ENCODE assay signal across 8 cellular contexts in genomic region chr3:127652246-127652995, GRCh38. TPM values are rescaled to one million over a fixed set of nuclear protein-coding genes. Genes with fewer than 3 reads are reported as not detected.
DNase-seq lines count a peak whose midpoint lies in the region; ATAC-seq and TF ChIP-seq lines count a peak whose summit lies in the region.

No MANE protein-coding gene starts in this region.

- H3F3A ChIP-seq in PC-9 (ENCODE audit: insufficient read depth, low read depth), result peaks cover 12% of the 10 kb centered on the region

- no TSS peak for BruUV-seq in PC-9 (replicated peaks; lab: Mats Ljungman, UMichigan)

- POLR2A ChIA-PET in HEK293T (lab: Yijun Ruan, JAX), result interaction anchor here (0.7 kb wide), 1 partner anchor 20 kb away, joined by 3 read pairs; no protein-coding TSS in a partner anchor
- POLR2A ChIA-PET in PC-9 (lab: Charles Lee; ENCODE audit: unreplicated experiment), result no interaction called here

- H3K79me2 ChIP-seq in PC-9 (ENCODE audit: low read depth), result no peaks in the 10 kb centered on the region

- intact Hi-C loops in PC-9 (cut with micrococcal nuclease; ENCODE audit: unreplicated experiment), result loop anchor here (1.0 to 5.0 kb wide), 6 partner anchors 38 to 400 kb away; partner anchors contain the start of gene SEC61A1

- H3K4me2 ChIP-seq in PC-9, result no peak overlapping the region

- no peak overlapping the region for H3K4me3 ChIP-seq in PC-9

- H2AFZ ChIP-seq in PC-9, result no peak overlapping the region

- peaks cover 26% of the 10 kb centered on the region for H3K4me1 ChIP-seq in PC-9 (replicated peaks; ENCODE audit: insufficient read depth)

- H3K9me3 ChIP-seq in PC-9 (ENCODE audit: insufficient read depth, low read depth), result no peaks in the 10 kb centered on the region

- H3K27ac ChIP-seq in PC-9, result no peak overlapping the region

- no peaks in the 10 kb centered on the region for H3K9me2 ChIP-seq in PC-9 (ENCODE audit: insufficient read depth)

- TF ChIP-seq CTCF in PC-9 (conservative IDR thresholded peaks at IDR 0.05), result peak; percentile 92

- H3K36me3 ChIP-seq in PC-9 (ENCODE audit: low read depth), result no peaks in the 10 kb centered on the region

- no peaks in the 10 kb centered on the region for H4K20me1 ChIP-seq in PC-9 (ENCODE audit: insufficient read depth)

- peak; percentile 35 for DNase-seq in DMS79 treated with DMSO at 0.1 percent for 48 hours (lab: John Stamatoyannopoulos, UW)
- peak; percentile 82 for DNase-seq in HEK293T (ENCODE audit: extremely low spot score)
- peak in 1 of 2 experiments; percentile 57 for DNase-seq in PC-9
- DNase-seq in cerebellar cortex (ENCODE audit: low spot score), result peak; percentile 81
- peak; percentile 49 for DNase-seq in kidney glomerular epithelial cell (lab: John Stamatoyannopoulos, UW)
- DNase-seq in stimulated activated naive CD8-positive, alpha-beta T cell treated with anti-CD3 and anti-CD28 coated beads, Interleukin-15, Interleukin-2, amounts not matched to agents 100 U/mL and 50 U/mL, for 24 hours, result peak; percentile 44

- ATAC-seq in stimulated activated naive CD8-positive, alpha-beta T cell treated with anti-CD3 and anti-CD28 coated beads, Interleukin-15, Interleukin-2, amounts not matched to agents 100 U/mL and 50 U/mL, for 24 hours, result peak; percentile 61
- ATAC-seq in GM21528 (IDR thresholded peaks at IDR 0.05; ENCODE audit: low FRiP score, unreplicated experiment), result no peak
- ATAC-seq in GM18868 (IDR thresholded peaks at IDR 0.05; ENCODE audit: unreplicated experiment), result no peak

- CTCF ChIA-PET in HEK293T (lab: Yijun Ruan, JAX) (interaction anchor here (0.6 to 0.7 kb wide), 4 partner anchors 42 to 310 kb away, joined by 3 read pairs; no protein-coding TSS in a partner anchor), PC-9 (lab: Charles Lee) (no interaction called here)

- no peaks in the 10 kb centered on the region for H3K27me3 ChIP-seq in PC-9 (ENCODE audit: insufficient read depth, low read depth)

TF ChIP-seq in HEK293T, 16 proteins besides CTCF, POLR2A, EP300 and RAD21:
- TF ChIP-seq CTBP1 (IDR thresholded peaks at IDR 0.05; ENCODE audit: borderline replicate concordance), result no peak
- TF ChIP-seq TARDBP (IDR thresholded peaks at IDR 0.05), result no peak
- no peak for TF ChIP-seq ELF4 (IDR thresholded peaks at IDR 0.05)
- no peak for TF ChIP-seq LEF1 (IDR thresholded peaks at IDR 0.05; ENCODE audit: borderline replicate concordance)
- no peak for TF ChIP-seq SP1 (IDR thresholded peaks at IDR 0.05)

RNA-seq across cellular contexts. Expression of gene ABTB1, which starts 20.3 kb away (rescaled TPM):
- total RNA-seq in PC-9 (2021), result 39.1 and 57.1 TPM in 2 replicates

RNA-seq across cellular contexts. Expression of gene PODXL2, which starts 23.4 kb away (rescaled TPM):
- 11.9 and 12.1 TPM in 2 replicates for total RNA-seq in PC-9 (2021)

RNA-seq across cellular contexts. Expression of gene MCM2, which starts 54.2 kb away (rescaled TPM):
- total RNA-seq in PC-9 (2021), result 108 and 137 TPM in 2 replicates
